In genomic region chr14:104821971-104822608, GRCh38 we compare ENCODE assay signal across 22 cellular contexts. TPM values are rescaled to one million over a fixed set of nuclear protein-coding genes. Genes with fewer than 3 reads are reported as not detected.
"Had no signal": no experiment of that assay in that cellular context is flagged by ENCODE, and none has a peak within 500 bp of the region (broad histone marks: within the 10 kb centered on the region; RNA-seq: fewer than 3 reads in every experiment).

No MANE protein-coding gene starts in this region.

- H3K4me3 ChIP-seq: gastrocnemius medialis, lower lobe of right lung, prostate gland, right atrium auricular region, testis had no signal

- H3K36me3 Mint-ChIP-seq: type B pancreatic cell had no signal

- H3K4me1 ChIP-seq: prostate gland had no signal

- DNase-seq: activated CD4-positive, alpha-beta T cell treated with anti-CD3 and anti-CD28 coated beads for 1 hour; activated CD4-positive, alpha-beta T cell treated with anti-CD3 and anti-CD28 coated beads, Interleukin-2, amount 50 U/mL, for 4 hours; activated naive CD4-positive, alpha-beta T cell; activated naive CD8-positive, alpha-beta T cell treated with anti-CD3 and anti-CD28 coated beads, Interleukin-2, amount 50 U/mL, for 24 hours; activated T-cell treated with anti-CD3 and anti-CD28 coated beads for 4 hours; anterior cingulate cortex; central memory CD4-positive, alpha-beta T cell; cortex of kidney; gastrocnemius medialis; immature natural killer cell; lower lobe of right lung; occipital lobe; small intestine; stimulated activated CD4-positive, alpha-beta T cell treated with anti-CD3 and anti-CD28 coated beads, Interleukin-4, amount 100 ng/mL, for 1 hour had no signal

- H3K9me3 ChIP-seq: gastrocnemius medialis, lower lobe of right lung, prostate gland, right atrium auricular region, testis had no signal

- H3K4me1 Mint-ChIP-seq: nephron had no signal

- H3K9me3 Mint-ChIP-seq: immature natural killer cell, type B pancreatic cell had no signal

- H3K36me3 ChIP-seq: gastrocnemius medialis, lower lobe of right lung, prostate gland, right atrium auricular region had no signal

- H3K27ac Mint-ChIP-seq: activated naive CD8-positive, alpha-beta T cell treated with anti-CD3 and anti-CD28 coated beads, Interleukin-2, amount 50 U/mL, for 24 hours; activated T-helper 1 cell treated with anti-CD3 and anti-CD28 coated beads, Interleukin-12 subunit alpha, Interleukin-12 subunit beta, Interleukin-2, Interleukin-4 antibody, amounts not matched to agents 30 ng/mL and 10 ng/mL and 1 ng/mL, durations not matched to agents 14 hours and 24 hours and 36 hours; immature natural killer cell; mesothelial cell of epicardium; nephron; type B pancreatic cell had no signal

- ATAC-seq: activated naive CD8-positive, alpha-beta T cell treated with anti-CD3 and anti-CD28 coated beads, Interleukin-2, amount 50 U/mL, for 24 hours; gastrocnemius medialis; lower lobe of right lung had no signal

- H3K4me3 Mint-ChIP-seq: activated naive CD8-positive, alpha-beta T cell treated with anti-CD3 and anti-CD28 coated beads, Interleukin-2, amount 50 U/mL, for 24 hours; activated T-helper 1 cell treated with anti-CD3 and anti-CD28 coated beads, Interleukin-12 subunit alpha, Interleukin-12 subunit beta, Interleukin-2, Interleukin-4 antibody, amounts not matched to agents 30 ng/mL and 10 ng/mL and 1 ng/mL, durations not matched to agents 14 hours and 24 hours and 36 hours; immature natural killer cell; mesothelial cell of epicardium; type B pancreatic cell had no signal

- H3K27me3 ChIP-seq: right atrium auricular region, testis had no signal

- H3K27ac ChIP-seq: gastrocnemius medialis, lower lobe of right lung, right atrium auricular region, testis, VCaP had no signal

RNA-seq across cellular contexts. Expression of gene CEP170B, which starts 43.0 kb away (rescaled TPM):
- polyA plus RNA-seq: immature natural killer cell had no signal
